6 cellular contexts compared by ENCODE assay signal in genomic region chr2:130714795-130715194, GRCh38. TPM values are rescaled to one million over a fixed set of nuclear protein-coding genes. Genes with fewer than 3 reads are reported as not detected.
"Had no signal": no experiment of that assay in that cellular context is flagged by ENCODE, and none has a peak within 500 bp of the region (broad histone marks: within the 10 kb centered on the region; RNA-seq: fewer than 3 reads in every experiment).

No MANE protein-coding gene starts in this region.

RNA-seq across cellular contexts. Expression of gene GPR148, which starts 14.1 kb away (rescaled TPM):
- total RNA-seq: GM23248, GM23338, H1, H4, H9, HFFc6 had no signal
- polyA plus RNA-seq: GM23248 had no signal

RNA-seq across cellular contexts. Expression of gene AMER3, which starts 40.5 kb away (rescaled TPM):
- total RNA-seq: GM23248, H4, HFFc6 had no signal
- polyA plus RNA-seq: GM23248 had no signal
